Comparison of ENCODE assay signal across 20 cellular contexts in the genomic region with DNA sequence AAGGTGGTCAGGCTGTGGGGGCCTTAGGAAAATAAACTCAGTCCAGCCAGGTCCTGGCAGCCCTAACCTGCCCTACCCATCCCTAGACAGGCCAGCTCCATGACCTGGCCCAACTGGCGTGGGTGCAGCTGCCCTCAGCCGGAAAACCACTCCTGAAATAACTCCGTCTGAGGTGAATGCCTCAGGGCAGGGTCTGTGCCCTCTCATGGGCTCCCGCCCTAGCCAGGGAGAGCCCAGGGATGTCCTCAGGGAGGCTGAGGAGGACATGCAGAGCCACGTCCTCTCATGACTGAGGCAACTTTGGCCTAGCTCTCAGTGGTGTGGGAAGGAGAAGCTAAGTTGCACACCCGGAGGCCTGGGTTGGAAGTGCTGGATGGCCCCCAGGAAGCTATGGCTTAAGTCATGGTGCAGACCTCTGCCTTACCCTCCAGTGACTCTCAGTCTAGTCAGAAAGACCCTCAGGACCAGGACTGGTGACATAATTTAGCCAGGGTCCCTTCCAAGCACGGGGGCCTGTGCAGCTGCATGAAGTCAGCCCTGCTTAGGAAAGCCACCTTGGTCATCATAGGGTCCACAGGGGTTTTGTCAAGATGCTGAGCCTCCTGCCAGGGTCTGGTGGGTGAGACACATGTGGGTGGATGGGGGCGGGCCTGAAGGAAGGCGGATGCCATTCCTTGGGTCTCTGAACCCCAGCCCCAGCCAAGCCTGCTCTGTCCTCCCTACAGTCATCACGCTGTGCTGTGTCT. TPM values are rescaled to one million over a fixed set of nuclear protein-coding genes. Genes with fewer than 3 reads are reported as not detected.
DNase-seq lines count a peak whose midpoint lies in the region; ATAC-seq and TF ChIP-seq lines count a peak whose summit lies in the region.
"Had no signal": no experiment of that assay in that cellular context is flagged by ENCODE, and none has a peak within 500 bp of the region (broad histone marks: within the 10 kb centered on the region; RNA-seq: fewer than 3 reads in every experiment).

No MANE protein-coding gene starts in this region.

- no peak overlapping the region for H3K4me3 ChIP-seq in right cardiac atrium (ENCODE audit: low read length)
- no peak overlapping the region for H3K4me3 ChIP-seq in suprapubic skin
- no peak overlapping the region for H3K4me3 ChIP-seq in esophagus muscularis mucosa

- H3K27ac Mint-ChIP-seq in activated naive CD4-positive, alpha-beta T cell treated with anti-CD3 and anti-CD28 coated beads for 36 hours, result no peak overlapping the region
- H3K27ac Mint-ChIP-seq: activated CD8-positive, alpha-beta memory T cell treated with anti-CD3 and anti-CD28 coated beads, Interleukin-2, amount 10 ng/mL, durations not matched to agents 7 days and 5 days; activated naive CD4-positive, alpha-beta T cell treated with anti-CD3 and anti-CD28 coated beads, Interleukin-2, amount 50 U/mL, for 24 hours; CD4-positive, alpha-beta T cell had no signal

- TF ChIP-seq POLR2A in suprapubic skin (IDR thresholded peaks at IDR 0.05) (no peak), esophagus muscularis mucosa (IDR thresholded peaks at IDR 0.05; ENCODE audit: low read depth) (no peak)

- ATAC-seq in right cardiac atrium (no peak), GM21367 (IDR thresholded peaks at IDR 0.05; ENCODE audit: unreplicated experiment) (no peak)
- ATAC-seq: activated CD4-positive, CD25-positive, alpha-beta regulatory T cell treated with anti-CD3 and anti-CD28 coated beads, Interleukin-2, amount 50 U/mL, for 24 hours; activated CD8-positive, alpha-beta memory T cell treated with anti-CD3 and anti-CD28 coated beads, Interleukin-2, amount 10 ng/mL, durations not matched to agents 7 days and 5 days; effector memory CD8-positive, alpha-beta T cell; left lobe of liver had no signal

- intact Hi-C loops in activated naive CD4-positive, alpha-beta T cell treated with anti-CD3 and anti-CD28 coated beads for 36 hours (cut with micrococcal nuclease), result loop anchor here (5.0 kb wide), 1 partner anchor 289 kb away; no protein-coding TSS in a partner anchor
- intact Hi-C loops in right cardiac atrium (cut with DNase I), result loop anchor here (5.0 to 10.0 kb wide), 4 partner anchors 156 to 616 kb away; partner anchors contain the start of gene MYL3 (in 1 of the 4)
- intact Hi-C loops in esophagus muscularis mucosa (cut with DNase I), result loop anchor here (5.0 kb wide), 1 partner anchor 154 kb away; the partner anchor contains the start of gene MYL3

- H3K27me3 ChIP-seq in right cardiac atrium (ENCODE audit: control insufficient read depth, insufficient read depth) (no peaks in the 10 kb centered on the region), suprapubic skin (no peaks in the 10 kb centered on the region), esophagus muscularis mucosa (no peaks in the 10 kb centered on the region)

- H3K27me3 Mint-ChIP-seq in activated naive CD4-positive, alpha-beta T cell treated with anti-CD3 and anti-CD28 coated beads for 36 hours (ENCODE audit: low read depth), result no peaks in the 10 kb centered on the region
- H3K27me3 Mint-ChIP-seq: activated CD8-positive, alpha-beta memory T cell treated with anti-CD3 and anti-CD28 coated beads, Interleukin-2, amount 10 ng/mL, durations not matched to agents 7 days and 5 days; activated naive CD4-positive, alpha-beta T cell treated with anti-CD3 and anti-CD28 coated beads, Interleukin-2, amount 50 U/mL, for 24 hours; CD4-positive, alpha-beta T cell had no signal

- WGBS in right cardiac atrium, result 90% methylated on average over 10 of the region's 10 CpGs
- no CpG with 5 or more reads among the region's 10 CpGs for WGBS in suprapubic skin
- WGBS in esophagus muscularis mucosa, result 88% methylated on average over 7 of the region's 10 CpGs

- TF ChIP-seq CTCF in suprapubic skin (IDR thresholded peaks at IDR 0.05), result no peak
- no peak for TF ChIP-seq CTCF in esophagus muscularis mucosa (IDR thresholded peaks at IDR 0.05)

- no peaks in the 10 kb centered on the region for H3K4me1 Mint-ChIP-seq in activated naive CD4-positive, alpha-beta T cell treated with anti-CD3 and anti-CD28 coated beads for 36 hours (ENCODE audit: low read depth)
- H3K4me1 Mint-ChIP-seq: activated CD8-positive, alpha-beta memory T cell treated with anti-CD3 and anti-CD28 coated beads, Interleukin-2, amount 10 ng/mL, durations not matched to agents 7 days and 5 days; activated naive CD4-positive, alpha-beta T cell treated with anti-CD3 and anti-CD28 coated beads, Interleukin-2, amount 50 U/mL, for 24 hours had no signal

- no peaks in the 10 kb centered on the region for H3K9me3 ChIP-seq in right cardiac atrium (ENCODE audit: control insufficient read depth, low read length)
- no peaks in the 10 kb centered on the region for H3K9me3 ChIP-seq in suprapubic skin
- H3K9me3 ChIP-seq in esophagus muscularis mucosa, result no peaks in the 10 kb centered on the region

- DNase-seq in activated naive CD4-positive, alpha-beta T cell treated with anti-CD3 and anti-CD28 coated beads, Interleukin-2, amount 50 U/mL, for 16 hours, result peak; percentile 6
- DNase-seq in activated naive CD4-positive, alpha-beta T cell treated with anti-CD3 and anti-CD28 coated beads for 36 hours, result no peak
- DNase-seq in RPMI7951 (ENCODE audit: low read depth) (peak; percentile 19), right cardiac atrium (peak in 2 of 3 donors; percentile 14 to 39), suprapubic skin (ENCODE audit: low spot score in 2 of 2) (peak; percentile 49 to 57), esophagus muscularis mucosa (ENCODE audit: extremely low spot score) (no peak)
- DNase-seq: activated CD8-positive, alpha-beta memory T cell treated with anti-CD3 and anti-CD28 coated beads, Interleukin-2, amount 10 ng/mL, durations not matched to agents 7 days and 5 days; DMS 273 treated with DMSO at 0.1 percent for 48 hours; effector memory CD8-positive, alpha-beta T cell; NCI-H1105 treated with DMSO at 0.1 percent for 48 hours; substantia nigra; T1000 had no signal

- no peak overlapping the region for H3K27ac ChIP-seq in right cardiac atrium (ENCODE audit: low read length)
- H3K27ac ChIP-seq in suprapubic skin, result no peak overlapping the region
- no peak overlapping the region for H3K27ac ChIP-seq in esophagus muscularis mucosa (replicated peaks in 1 of 4)
- H3K27ac ChIP-seq: RWPE1 had no signal

- TF ChIP-seq EP300 in suprapubic skin (IDR thresholded peaks at IDR 0.05) (no peak), esophagus muscularis mucosa (IDR thresholded peaks at IDR 0.05) (no peak)

- no peaks in the 10 kb centered on the region for H3K9me3 Mint-ChIP-seq in activated naive CD4-positive, alpha-beta T cell treated with anti-CD3 and anti-CD28 coated beads for 36 hours
- H3K9me3 Mint-ChIP-seq: activated naive CD4-positive, alpha-beta T cell treated with anti-CD3 and anti-CD28 coated beads, Interleukin-2, amount 50 U/mL, for 24 hours; CD4-positive, alpha-beta T cell; effector memory CD8-positive, alpha-beta T cell had no signal

- H3K36me3 Mint-ChIP-seq in activated naive CD4-positive, alpha-beta T cell treated with anti-CD3 and anti-CD28 coated beads for 36 hours (ENCODE audit: low read depth), result no peaks in the 10 kb centered on the region
- H3K36me3 Mint-ChIP-seq: activated CD8-positive, alpha-beta memory T cell treated with anti-CD3 and anti-CD28 coated beads, Interleukin-2, amount 10 ng/mL, durations not matched to agents 7 days and 5 days; activated naive CD4-positive, alpha-beta T cell treated with anti-CD3 and anti-CD28 coated beads, Interleukin-2, amount 50 U/mL, for 24 hours had no signal

- H3K4me3 Mint-ChIP-seq in activated naive CD4-positive, alpha-beta T cell treated with anti-CD3 and anti-CD28 coated beads for 36 hours, result no peak overlapping the region
- H3K4me3 Mint-ChIP-seq: activated CD8-positive, alpha-beta memory T cell treated with anti-CD3 and anti-CD28 coated beads, Interleukin-2, amount 10 ng/mL, durations not matched to agents 7 days and 5 days; activated naive CD4-positive, alpha-beta T cell treated with anti-CD3 and anti-CD28 coated beads, Interleukin-2, amount 50 U/mL, for 24 hours; CD4-positive, alpha-beta T cell; effector memory CD8-positive, alpha-beta T cell had no signal

- no peaks in the 10 kb centered on the region for H3K4me1 ChIP-seq in right cardiac atrium (ENCODE audit: control insufficient read depth, insufficient read depth, low read length)
- H3K4me1 ChIP-seq in suprapubic skin, result peaks cover 16% of the 10 kb centered on the region
- peaks cover 0 to 7% (median 1%) of the 10 kb centered on the region in 4 donors for H3K4me1 ChIP-seq in esophagus muscularis mucosa

- CTCF ChIA-PET in activated naive CD4-positive, alpha-beta T cell treated with anti-CD3 and anti-CD28 coated beads for 36 hours (lab: Charles Lee), result interaction anchor here (0.9 kb wide), 1 partner anchor 139 kb away, joined by 3 read pairs; no protein-coding TSS in a partner anchor

- H3K36me3 ChIP-seq in suprapubic skin (no peaks in the 10 kb centered on the region), esophagus muscularis mucosa (no peaks in the 10 kb centered on the region)

RNA-seq across cellular contexts. Expression of gene TMIE, which starts 7.4 kb away (rescaled TPM):
- total RNA-seq in activated naive CD4-positive, alpha-beta T cell treated with anti-CD3 and anti-CD28 coated beads for 36 hours, result 1 to 10 TPM; 1.2 to 1.5 TPM
- 0.10 TPM in 1 of 2 replicates, not detected in the other for total RNA-seq in RPMI7951 (2014; rRNA removed; shearing (Covaris generic))
- total RNA-seq in right cardiac atrium, result under 1 TPM; 0.40 to 0.76 (median 0.65) TPM
- polyA plus RNA-seq in right cardiac atrium, result 0.95 TPM
- total RNA-seq in suprapubic skin, result under 1 TPM in 3 of 4 donors, not detected in 1; 0.59 to 0.78 (median 0.72) TPM
- 1 to 10 TPM in 1 of 4 donors, under 1 TPM in 2, not detected in 1; 0.33 to 1.2 (median 0.69) TPM for total RNA-seq in esophagus muscularis mucosa
- total RNA-seq: activated CD8-positive, alpha-beta memory T cell treated with anti-CD3 and anti-CD28 coated beads, Interleukin-2, amount 10 ng/mL, durations not matched to agents 7 days and 5 days had no signal

RNA-seq across cellular contexts. Expression of gene PRSS50, which starts 9.1 kb away (rescaled TPM):
- not detected for total RNA-seq in activated naive CD4-positive, alpha-beta T cell treated with anti-CD3 and anti-CD28 coated beads for 36 hours
- total RNA-seq in RPMI7951 (2014; rRNA removed; shearing (Covaris generic)), result not detected in 2 replicates
- total RNA-seq in right cardiac atrium (under 1 TPM in 2 of 4 donors, not detected in 2; 0.12 to 0.31 TPM), suprapubic skin (not detected), esophagus muscularis mucosa (under 1 TPM in 3 of 4 donors, not detected in 1; 0.32 to 0.46 (median 0.42) TPM)
- polyA plus RNA-seq in right cardiac atrium, result 0.14 TPM
- total RNA-seq: activated CD8-positive, alpha-beta memory T cell treated with anti-CD3 and anti-CD28 coated beads, Interleukin-2, amount 10 ng/mL, durations not matched to agents 7 days and 5 days; CD4-positive, alpha-beta T cell; mononuclear cell; NCI-H460 had no signal

RNA-seq across cellular contexts. Expression of gene ALS2CL, which starts 15.1 kb away (rescaled TPM):
- 1 to 10 TPM; 5.1 TPM for total RNA-seq in activated naive CD4-positive, alpha-beta T cell treated with anti-CD3 and anti-CD28 coated beads for 36 hours
- 0.59 and 1.2 TPM in 2 replicates for total RNA-seq in RPMI7951 (2014; rRNA removed; shearing (Covaris generic))
- 10 to 100 TPM; 16.1 to 33.1 (median 19.0) TPM for total RNA-seq in right cardiac atrium
- 18.8 TPM for polyA plus RNA-seq in right cardiac atrium
- 100 to 1,000 TPM; 129 to 260 (median 172) TPM for total RNA-seq in suprapubic skin
- total RNA-seq in esophagus muscularis mucosa, result 10 to 100 TPM in 2 of 4 donors, 1 to 10 TPM in 2; 3.3 to 11.8 (median 10.8) TPM

Comparison
In these comparisons a context has a peak if more than half of its experiments do, and no peak if none do; other contexts are left out.
1. DNase-seq: peak in activated naive CD4-positive, alpha-beta T cell treated with anti-CD3 and anti-CD28 coated beads, Interleukin-2, amount 50 U/mL, for 16 hours (single experiment), RPMI7951 (single experiment), right cardiac atrium (2 of 3) and suprapubic skin (2 of 2); none in activated naive CD4-positive, alpha-beta T cell treated with anti-CD3 and anti-CD28 coated beads for 36 hours (single experiment) and esophagus muscularis mucosa (single experiment).